In genomic region chr1:172821609-172822274, GRCh38 we compare ENCODE assay signal across 12 cellular contexts.
DNase-seq lines count a peak whose midpoint lies in the region; ATAC-seq, FAIRE-seq and TF ChIP-seq lines count a peak whose summit lies in the region.
"Had no signal": no experiment of that assay in that cellular context is flagged by ENCODE, and none has a peak within 500 bp of the region (broad histone marks: within the 10 kb centered on the region; RNA-seq: fewer than 3 reads in every experiment).

No MANE protein-coding gene starts in this region.

- H3K56ac ChIP-seq in IMR-90 (ENCODE audit: extremely low read depth, insufficient read depth, low read length), result no peak overlapping the region

- no TSS peak for BruUV-seq in IMR-90 (replicated peaks; lab: Mats Ljungman, UMichigan)

- H3K9me1 ChIP-seq in IMR-90 (ENCODE audit: insufficient read depth, low read length), result peaks cover 19% of the 10 kb centered on the region

- no peaks in the 10 kb centered on the region for H3K36me3 ChIP-seq in IMR-90 (ENCODE audit: control insufficient read depth, insufficient read depth, low read length)
- H3K36me3 ChIP-seq: heart right ventricle had no signal

- ATAC-seq in IMR-90 (ENCODE audit: low read depth), result peak; percentile 38; the same call in 1 of the 2 replicates
- ATAC-seq in GM21367 (IDR thresholded peaks at IDR 0.05; ENCODE audit: unreplicated experiment), result no peak
- no peak for ATAC-seq in GM19397 (IDR thresholded peaks at IDR 0.05; ENCODE audit: unreplicated experiment)
- ATAC-seq: stimulated activated effector memory CD8-positive, alpha-beta T cell treated with anti-CD3 and anti-CD28 coated beads, Interleukin-12 subunit alpha, Interleukin-12 subunit beta, amount 100 ng/mL, for 72 hours had no signal

- H2BK20ac ChIP-seq in IMR-90 (ENCODE audit: low read depth, low read length), result peak overlapping the region; percentile 87

- intact Hi-C loops in IMR-90 (cut with micrococcal nuclease), result loop anchor here (2.0 kb wide), 1 partner anchor 75 kb away; no protein-coding TSS in a partner anchor

- H3K4me1 ChIP-seq in IMR-90 (ENCODE audit: control insufficient read depth, insufficient read depth, low read length), result peaks cover 15% of the 10 kb centered on the region

- no peak overlapping the region for H2AK9ac ChIP-seq in IMR-90 (replicated peaks; ENCODE audit: low read depth, low read length, poor library complexity)

- peak overlapping the region in 1 of 2 experiments; percentile 23; a peak in 2 of 4 replicates for H4K8ac ChIP-seq in IMR-90 (ENCODE audit: low read depth in 2 of 2, low read length in 2 of 2)

- no peak for TF ChIP-seq CTCF in IMR-90 (conservative IDR thresholded peaks at IDR 0.05; ENCODE audit: low read depth, low read length)
- no peak for TF ChIP-seq CTCF in D721Med (IDR thresholded peaks at IDR 0.05; ENCODE audit: insufficient read depth, missing control alignments)

- no peaks in the 10 kb centered on the region for H3K9me3 ChIP-seq in IMR-90 (ENCODE audit: control insufficient read depth, insufficient read depth, low read length)
- H3K9me3 ChIP-seq: heart right ventricle had no signal

- no peak for TF ChIP-seq RAD21 in IMR-90 (IDR thresholded peaks at IDR 0.05; ENCODE audit: low read length)

- FAIRE-seq in D721Med (lab: Jason Lieb, UNC), result no peak

- H4K20me1 ChIP-seq in IMR-90 (ENCODE audit: insufficient read depth, low read length), result no peaks in the 10 kb centered on the region

- H2BK5ac ChIP-seq in IMR-90 (ENCODE audit: low read depth, low read length, poor library complexity, severe bottlenecking), result peak overlapping the region; percentile 48

- no peak overlapping the region for H3K4me3 ChIP-seq in IMR-90 (ENCODE audit: insufficient read depth, low read depth, low read length)
- H3K4me3 ChIP-seq: heart right ventricle had no signal

- TF ChIP-seq POLR2A in IMR-90 (IDR thresholded peaks at IDR 0.05; ENCODE audit: low read depth, low read length), result no peak

- no CpG with 5 or more reads among the region's 1 CpG for WGBS in IMR-90 (ENCODE audit: extremely low coverage in 2 of 2, insufficient read length in 1 of 2), 2 experiments

- H2BK15ac ChIP-seq in IMR-90 (ENCODE audit: low read depth, low read length), result peak overlapping the region; percentile 43; the same call in 2 of the 3 replicates

- peak overlapping the region; percentile 67 for H2AK5ac ChIP-seq in IMR-90 (ENCODE audit: low read depth, low read length)

- no peak overlapping the region for H3K27ac ChIP-seq in IMR-90 (ENCODE audit: insufficient read depth, low read length)
- H3K27ac ChIP-seq: heart right ventricle had no signal

- H3K18ac ChIP-seq in IMR-90 (ENCODE audit: low read depth, low read length), result peak overlapping the region; percentile 40; the same call in 1 of the 2 replicates

- H3K9ac ChIP-seq in IMR-90 (ENCODE audit: low read depth, low read length), result no peak overlapping the region

- H2AFZ ChIP-seq in IMR-90 (replicated peaks; ENCODE audit: low read length, poor library complexity), result peak overlapping the region; percentile 6

- POLR2A ChIA-PET in IMR-90 (lab: Charles Lee; ENCODE audit: unreplicated experiment), result no interaction called here

- peak overlapping the region; percentile 20 for H4K91ac ChIP-seq in IMR-90 (ENCODE audit: insufficient read depth, low read depth, low read length)

- peak overlapping the region; percentile 76 for H3K4ac ChIP-seq in IMR-90 (ENCODE audit: low read depth, low read length)

- H3K23ac ChIP-seq in IMR-90 (ENCODE audit: low read depth, low read length), result peak overlapping the region; percentile 64

- dilution Hi-C loops in IMR-90 (cut with HindIII; ENCODE audit: low sequenced_read_pairs, unreplicated experiment), result no loop called here

- peak overlapping the region; percentile 84 for H2BK120ac ChIP-seq in IMR-90 (ENCODE audit: low read depth, low read length)

- in situ Hi-C loops in IMR-90 (cut with MboI; ENCODE audit: low sequenced_read_pairs), result loop anchor here (5.0 to 10.0 kb wide), 2 partner anchors 386 to 593 kb away; partner anchors contain the start of gene TNFSF4

- no peaks in the 10 kb centered on the region; a peak in 1 of 4 replicates for H3K79me1 ChIP-seq in IMR-90 (ENCODE audit: low read depth in 1 of 2, low read length in 2 of 2)

- H3K27me3 ChIP-seq in IMR-90 (ENCODE audit: control insufficient read depth, insufficient read depth, low read length), result no peaks in the 10 kb centered on the region
- H3K27me3 ChIP-seq: heart right ventricle had no signal

- H3K4me2 ChIP-seq in IMR-90 (ENCODE audit: low read depth, low read length), result no peak overlapping the region

- H4K5ac ChIP-seq in IMR-90 (ENCODE audit: low read depth, low read length), result peak overlapping the region; percentile 64

- CTCF ChIA-PET in IMR-90 (lab: Yijun Ruan, JAX), result no interaction called here

- H3K14ac ChIP-seq in IMR-90 (replicated peaks; ENCODE audit: low read depth, low read length), result peak overlapping the region; percentile 14

- DNase-seq in CMK (ENCODE audit: low read depth) (peak; percentile 99), IMR-90 (peak; percentile 80), amniotic epithelial cell (ENCODE audit: low read depth) (peak; percentile 96), myocyte (ENCODE audit: low read depth) (peak; percentile 91), D721Med (ENCODE audit: insufficient read length, low spot score) (no peak), COLO829 (ENCODE audit: low spot score) (no peak)
- DNase-seq: activated T-cell treated with anti-CD3 and anti-CD28 coated beads, Interleukin-2, amount 50 U/mL, for 48 hours; heart right ventricle; stimulated activated CD4-positive, alpha-beta T cell treated with anti-CD3 and anti-CD28 coated beads, Interleukin-12 subunit alpha, Interleukin-12 subunit beta, amount 100 ng/mL, for 4 hours had no signal

TF ChIP-seq in IMR-90, 13 proteins besides CTCF, POLR2A, EP300 and RAD21:
- TF ChIP-seq NFE2L2 (IDR thresholded peaks at IDR 0.05; ENCODE audit: low read depth, low read length) (peak; percentile 79), CEBPB (IDR thresholded peaks at IDR 0.05; ENCODE audit: low read depth, low read length) (no peak), MAFK (IDR thresholded peaks at IDR 0.05; ENCODE audit: low read depth, low read length) (peak; percentile 91), USF2 (IDR thresholded peaks at IDR 0.05; ENCODE audit: low read depth, low read length) (peak; percentile 51; the same call in 1 of the 2 replicates)

Comparison
In these comparisons a context has a peak if more than half of its experiments do, and no peak if none do; other contexts are left out.
1. DNase-seq: peak in CMK (single experiment), IMR-90 (single experiment), amniotic epithelial cell (single experiment) and myocyte (single experiment); none in D721Med (single experiment) and COLO829 (single experiment).